ENCODE assay signal across 26 cellular contexts in genomic region chr14:99532310-99532709, GRCh38. TPM values are rescaled to one million over a fixed set of nuclear protein-coding genes. Genes with fewer than 3 reads are reported as not detected.
DNase-seq lines count a peak whose midpoint lies in the region; ATAC-seq and TF ChIP-seq lines count a peak whose summit lies in the region.
"Had no signal": no experiment of that assay in that cellular context is flagged by ENCODE, and none has a peak within 500 bp of the region (broad histone marks: within the 10 kb centered on the region; RNA-seq: fewer than 3 reads in every experiment).

No MANE protein-coding gene starts in this region.

- no peaks in the 10 kb centered on the region for H3K36me3 Mint-ChIP-seq in activated T-cell treated with anti-CD3 and anti-CD28 coated beads, Interleukin-2, amount 50 U/mL, for 24 hours (ENCODE audit: low read depth)
- H3K36me3 Mint-ChIP-seq: CD8-positive, alpha-beta T cell had no signal

- TF ChIP-seq CTCF in RWPE2 (IDR thresholded peaks at IDR 0.05; ENCODE audit: poor library complexity, severe bottlenecking) (no peak), esophagus squamous epithelium (IDR thresholded peaks at IDR 0.05) (no peak), uterus (IDR thresholded peaks at IDR 0.05) (no peak)

- peak overlapping the region; percentile 30 for H3K27ac ChIP-seq in RWPE2 (ENCODE audit: poor library complexity, severe bottlenecking)
- peak overlapping the region in 3 of 4 donors; percentile 58 to 64 (median 62) for H3K27ac ChIP-seq in esophagus squamous epithelium
- peak overlapping the region; percentile 70 to 82 for H3K27ac ChIP-seq in uterus

- no peaks in the 10 kb centered on the region for H3K9me3 Mint-ChIP-seq in activated T-cell treated with anti-CD3 and anti-CD28 coated beads, Interleukin-2, amount 50 U/mL, for 24 hours
- H3K9me3 Mint-ChIP-seq: CD8-positive, alpha-beta T cell; GM23338 had no signal

- H3K4me3 Mint-ChIP-seq in activated T-cell treated with anti-CD3 and anti-CD28 coated beads, Interleukin-2, amount 50 U/mL, for 24 hours, result no peak overlapping the region
- H3K4me3 Mint-ChIP-seq: CD8-positive, alpha-beta T cell; GM23338 had no signal

- H3K4me1 Mint-ChIP-seq in activated T-cell treated with anti-CD3 and anti-CD28 coated beads, Interleukin-2, amount 50 U/mL, for 24 hours (ENCODE audit: low read depth), result no peaks in the 10 kb centered on the region

- H3K4me3 ChIP-seq in RWPE2 (ENCODE audit: severe bottlenecking) (no peak overlapping the region), esophagus squamous epithelium (no peak overlapping the region), uterus (no peak overlapping the region)
- H3K4me3 ChIP-seq: GM12878, GM23338, HAP-1, K562, SK-N-MC had no signal

- intact Hi-C loops in esophagus squamous epithelium (cut with DNase I) (no loop called here), uterus (cut with DNase I; ENCODE audit: low total_unique reads) (no loop called here), cardiac septum (cut with DNase I) (no loop called here)

- ATAC-seq in RWPE2 (ENCODE audit: low read depth) (no peak), HG02642 (IDR thresholded peaks at IDR 0.05; ENCODE audit: poor library complexity, unreplicated experiment) (no peak)
- ATAC-seq: CD8-positive, alpha-beta T cell; GM12878; GM23338; K562 had no signal

- H3K27me3 Mint-ChIP-seq in activated T-cell treated with anti-CD3 and anti-CD28 coated beads, Interleukin-2, amount 50 U/mL, for 24 hours, result no peaks in the 10 kb centered on the region

- H3K4me1 ChIP-seq in RWPE2 (ENCODE audit: insufficient read depth, poor library complexity, severe bottlenecking) (peaks cover 11% of the 10 kb centered on the region), esophagus squamous epithelium (peaks cover 0 to 61% (median 19%) of the 10 kb centered on the region in 3 donors), uterus (peaks cover 5 to 25% of the 10 kb centered on the region in 2 donors)
- H3K4me1 ChIP-seq: HAP-1 had no signal

- H3K9me3 ChIP-seq in RWPE2 (ENCODE audit: severe bottlenecking) (no peaks in the 10 kb centered on the region), esophagus squamous epithelium (no peaks in the 10 kb centered on the region), uterus (no peaks in the 10 kb centered on the region)
- H3K9me3 ChIP-seq: Caco-2, HAP-1 had no signal

- H3K27ac Mint-ChIP-seq in activated T-cell treated with anti-CD3 and anti-CD28 coated beads, Interleukin-2, amount 50 U/mL, for 24 hours, result peak overlapping the region; percentile 61
- H3K27ac Mint-ChIP-seq: CD8-positive, alpha-beta T cell; GM23338 had no signal

- TF ChIP-seq POLR2A in esophagus squamous epithelium (IDR thresholded peaks at IDR 0.05) (no peak), uterus (IDR thresholded peaks at IDR 0.05) (no peak)

- DNase-seq in activated T-cell treated with anti-CD3 and anti-CD28 coated beads, Interleukin-2, amount 50 U/mL, for 24 hours, result no peak
- no peak for DNase-seq in activated T-cell treated with anti-CD3 and anti-CD28 coated beads, Interleukin-2, amount 50 U/mL, for 1 hour
- DNase-seq in RWPE2 (ENCODE audit: low spot score) (no peak), esophagus squamous epithelium (lab: John Stamatoyannopoulos, UW) (no peak), uterus (no peak), NCI-H82 treated with DMSO at 0.1 percent for 48 hours (lab: John Stamatoyannopoulos, UW; ENCODE audit: unreplicated experiment) (no peak), cardiac septum (ENCODE audit: low spot score) (no peak)
- DNase-seq: 8988T; ACHN; Caco-2; CD8-positive, alpha-beta T cell; Kasumi-1; MV-4-11; NCI-H1105; NCI-H1436 treated with DMSO at 0.1 percent for 48 hours; NCI-H1930; NCI-H446 treated with DMSO at 0.1 percent for 48 hours; NCI-H526; RPMI8226; SIG-M5 had no signal

- 53 to 84% methylated on average over 3 to 4 of the region's 5 CpGs for WGBS in esophagus squamous epithelium, 2 donors

- no peaks in the 10 kb centered on the region for H3K27me3 ChIP-seq in RWPE2 (ENCODE audit: insufficient read depth, poor library complexity, severe bottlenecking)
- no peaks in the 10 kb centered on the region for H3K27me3 ChIP-seq in esophagus squamous epithelium
- no peaks in the 10 kb centered on the region for H3K27me3 ChIP-seq in uterus

- H3K36me3 ChIP-seq in RWPE2 (ENCODE audit: low read depth) (peaks cover 11% of the 10 kb centered on the region), esophagus squamous epithelium (peaks cover 0 to 34% (median 0%) of the 10 kb centered on the region in 3 donors), uterus (no peaks in the 10 kb centered on the region)
- H3K36me3 ChIP-seq: HAP-1 had no signal

RNA-seq across cellular contexts. Expression of gene CCNK, which starts 51.1 kb away (rescaled TPM):
- total RNA-seq in esophagus squamous epithelium (10 to 100 TPM; 13.4 to 39.9 (median 29.5) TPM), uterus (10 to 100 TPM; 17.4 to 43.2 (median 34.4) TPM), cardiac septum (31.2 TPM)

RNA-seq across cellular contexts. Expression of gene SETD3, which starts 51.7 kb away (rescaled TPM):
- 10 to 100 TPM; 29.1 to 65.4 (median 36.3) TPM for total RNA-seq in esophagus squamous epithelium
- 100 to 1,000 TPM in 3 of 4 donors, 10 to 100 TPM in 1; 98.1 to 151 (median 121) TPM for total RNA-seq in uterus
- 135 TPM for total RNA-seq in cardiac septum
